In genomic region chr4:111961806-111962205, GRCh38 we compare ENCODE assay signal across 18 cellular contexts.
"Had no signal": no experiment of that assay in that cellular context is flagged by ENCODE, and none has a peak within 500 bp of the region (broad histone marks: within the 10 kb centered on the region; RNA-seq: fewer than 3 reads in every experiment).

No MANE protein-coding gene starts in this region.

- H3K4me2 ChIP-seq: smooth muscle cell had no signal

- DNase-seq: activated CD4-positive, alpha-beta T cell treated with anti-CD3 and anti-CD28 coated beads, Interleukin-2, amount 10 ng/mL, durations not matched to agents 7 days and 5 days; activated CD4-positive, CD25-positive, alpha-beta regulatory T cell; activated CD8-positive, alpha-beta memory T cell treated with anti-CD3 and anti-CD28 coated beads for 24 hours; activated naive CD4-positive, alpha-beta T cell treated with anti-CD3 and anti-CD28 coated beads, Interleukin-2, amount 10 ng/mL, durations not matched to agents 7 days and 5 days; adrenal gland; body of pancreas; cerebellar nuclear complex; dermis blood vessel endothelial cell; erythroblast; glutamatergic neuron; islet precursor cell; nucleus accumbens; thyroid gland had no signal

- ATAC-seq: activated T-helper 17 cell treated with anti-CD3 and anti-CD28 coated beads, Interleukin-2, amount 50 U/mL, for 72 hours; body of pancreas; left lobe of liver; natural killer cell treated with Interleukin-12 subunit alpha and Interleukin-12 subunit beta and Interleukin-15 and Interleukin-18, amount 100 ng/mL, for 72 hours had no signal

- H3K36me3 ChIP-seq: adrenal gland, right atrium auricular region, thyroid gland had no signal

- H3K4me3 ChIP-seq: adrenal gland, body of pancreas, right atrium auricular region, smooth muscle cell, thyroid gland had no signal

- H3K4me1 ChIP-seq: adrenal gland, body of pancreas, right atrium auricular region, thyroid gland had no signal

- H3K9me3 ChIP-seq: adrenal gland, body of pancreas, right atrium auricular region, thyroid gland had no signal

- H3K27ac ChIP-seq: adrenal gland, body of pancreas, right atrium auricular region, thyroid gland had no signal

- H3K27me3 ChIP-seq: adrenal gland, body of pancreas, right atrium auricular region, thyroid gland had no signal
